Comparison of ENCODE assay signal across 21 cellular contexts in genomic region chr5:114957384-114957783, GRCh38.
DNase-seq lines count a peak whose midpoint lies in the region; ATAC-seq and TF ChIP-seq lines count a peak whose summit lies in the region.
"Had no signal": no experiment of that assay in that cellular context is flagged by ENCODE, and none has a peak within 500 bp of the region (broad histone marks: within the 10 kb centered on the region; RNA-seq: fewer than 3 reads in every experiment).

No MANE protein-coding gene starts in this region.

- no peak for TF ChIP-seq CTCF in endodermal cell (conservative IDR thresholded peaks at IDR 0.05)

- H3K27me3 Mint-ChIP-seq in stimulated activated memory B cell treated with anti-CD40 and anti-IgM and Interleukin-4, amounts not matched to agents 10 μg/mL and 1 μg/mL and 100 μg/mL, for 72 hours = no peaks in the 10 kb centered on the region
- no peaks in the 10 kb centered on the region for H3K27me3 Mint-ChIP-seq in endodermal cell (ENCODE audit: insufficient read depth)
- H3K27me3 Mint-ChIP-seq: activated CD8-positive, alpha-beta memory T cell treated with anti-CD3 and anti-CD28 coated beads, Interleukin-2, amount 10 ng/mL, durations not matched to agents 7 days and 5 days had no signal

- no peak for DNase-seq in mesenteric fat pad (ENCODE audit: low spot score)
- DNase-seq in endodermal cell = no peak
- DNase-seq in HK-2 (ENCODE audit: unreplicated experiment) = no peak
- DNase-seq: activated CD8-positive, alpha-beta memory T cell treated with anti-CD3 and anti-CD28 coated beads, Interleukin-2, amount 10 ng/mL, durations not matched to agents 7 days and 5 days; effector CD4-positive, alpha-beta T cell; Kasumi-1; NCI-H187; NCI-H526 treated with DMSO at 0.1 percent for 48 hours; nephron progenitor cell; retina; SW 1271; testis; WERI-Rb-1 had no signal

- no peaks in the 10 kb centered on the region for H3K27me3 ChIP-seq in endodermal cell (ENCODE audit: control insufficient read depth, insufficient read depth, low read length, poor library complexity, severe bottlenecking)
- H3K27me3 ChIP-seq: testis had no signal

- H3K4me1 ChIP-seq in endodermal cell (ENCODE audit: control insufficient read depth, insufficient read depth, low read length) = no peaks in the 10 kb centered on the region
- H3K4me1 ChIP-seq: testis had no signal

- H3K27ac Mint-ChIP-seq in stimulated activated memory B cell treated with anti-CD40 and anti-IgM and Interleukin-4, amounts not matched to agents 10 μg/mL and 1 μg/mL and 100 μg/mL, for 72 hours = peak overlapping the region; percentile 27
- no peak overlapping the region for H3K27ac Mint-ChIP-seq in endodermal cell
- H3K27ac Mint-ChIP-seq: activated CD8-positive, alpha-beta memory T cell treated with anti-CD3 and anti-CD28 coated beads, Interleukin-2, amount 10 ng/mL, durations not matched to agents 7 days and 5 days; activated naive CD4-positive, alpha-beta T cell treated with anti-CD3 and anti-CD28 coated beads, Interleukin-2, amount 50 U/mL, for 24 hours; nephron progenitor cell had no signal

- peaks cover 58% of the 10 kb centered on the region for H3K4me1 Mint-ChIP-seq in stimulated activated memory B cell treated with anti-CD40 and anti-IgM and Interleukin-4, amounts not matched to agents 10 μg/mL and 1 μg/mL and 100 μg/mL, for 72 hours
- no peaks in the 10 kb centered on the region for H3K4me1 Mint-ChIP-seq in endodermal cell
- H3K4me1 Mint-ChIP-seq: activated CD8-positive, alpha-beta memory T cell treated with anti-CD3 and anti-CD28 coated beads, Interleukin-2, amount 10 ng/mL, durations not matched to agents 7 days and 5 days; activated naive CD4-positive, alpha-beta T cell treated with anti-CD3 and anti-CD28 coated beads, Interleukin-2, amount 50 U/mL, for 24 hours; nephron progenitor cell had no signal

- H3K27ac ChIP-seq in endodermal cell (ENCODE audit: low read depth, low read length) = no peak overlapping the region
- H3K27ac ChIP-seq: HL-60, testis, WERI-Rb-1 had no signal

- no peaks in the 10 kb centered on the region for H3K36me3 Mint-ChIP-seq in stimulated activated memory B cell treated with anti-CD40 and anti-IgM and Interleukin-4, amounts not matched to agents 10 μg/mL and 1 μg/mL and 100 μg/mL, for 72 hours
- H3K36me3 Mint-ChIP-seq in endodermal cell (ENCODE audit: low read depth) = no peaks in the 10 kb centered on the region
- H3K36me3 Mint-ChIP-seq: activated CD8-positive, alpha-beta memory T cell treated with anti-CD3 and anti-CD28 coated beads, Interleukin-2, amount 10 ng/mL, durations not matched to agents 7 days and 5 days; activated naive CD4-positive, alpha-beta T cell treated with anti-CD3 and anti-CD28 coated beads, Interleukin-2, amount 50 U/mL, for 24 hours had no signal

- ATAC-seq in GM18873 (IDR thresholded peaks at IDR 0.05; ENCODE audit: low FRiP score, unreplicated experiment) = peak; percentile 94
- peak; percentile 78 for ATAC-seq in GM21619 (IDR thresholded peaks at IDR 0.05; ENCODE audit: unreplicated experiment)
- ATAC-seq in HG03460 (IDR thresholded peaks at IDR 0.05; ENCODE audit: unreplicated experiment) = peak; percentile 68
- peak; percentile 76 for ATAC-seq in stimulated activated memory B cell treated with anti-CD40 and anti-IgM and Interleukin-4, amounts not matched to agents 10 μg/mL and 1 μg/mL and 100 μg/mL, for 72 hours
- ATAC-seq: activated CD8-positive, alpha-beta memory T cell treated with anti-CD3 and anti-CD28 coated beads, Interleukin-2, amount 10 ng/mL, durations not matched to agents 7 days and 5 days; left lobe of liver; Panc1 had no signal

- no peaks in the 10 kb centered on the region for H3K9me3 ChIP-seq in endodermal cell (ENCODE audit: control insufficient read depth, low read length)
- H3K9me3 ChIP-seq: testis had no signal

- H3K9me3 Mint-ChIP-seq in stimulated activated memory B cell treated with anti-CD40 and anti-IgM and Interleukin-4, amounts not matched to agents 10 μg/mL and 1 μg/mL and 100 μg/mL, for 72 hours = peaks cover 20% of the 10 kb centered on the region
- H3K9me3 Mint-ChIP-seq in endodermal cell = peaks cover 15% of the 10 kb centered on the region
- H3K9me3 Mint-ChIP-seq: activated naive CD4-positive, alpha-beta T cell treated with anti-CD3 and anti-CD28 coated beads, Interleukin-2, amount 50 U/mL, for 24 hours; nephron progenitor cell had no signal

- no peak overlapping the region for H3K4me3 Mint-ChIP-seq in stimulated activated memory B cell treated with anti-CD40 and anti-IgM and Interleukin-4, amounts not matched to agents 10 μg/mL and 1 μg/mL and 100 μg/mL, for 72 hours
- no peak overlapping the region for H3K4me3 Mint-ChIP-seq in endodermal cell
- H3K4me3 Mint-ChIP-seq: activated CD8-positive, alpha-beta memory T cell treated with anti-CD3 and anti-CD28 coated beads, Interleukin-2, amount 10 ng/mL, durations not matched to agents 7 days and 5 days; activated naive CD4-positive, alpha-beta T cell treated with anti-CD3 and anti-CD28 coated beads, Interleukin-2, amount 50 U/mL, for 24 hours; nephron progenitor cell had no signal

- WGBS in endodermal cell (ENCODE audit: insufficient coverage in 1 of 2, insufficient read length in 1 of 2), 2 experiments = 90% methylated on average over 7 of the region's 7 CpGs; no CpG with 5 or more reads in 1 of the 2 experiments

- H3K36me3 ChIP-seq in endodermal cell (ENCODE audit: control insufficient read depth, insufficient read depth, low read length) = no peaks in the 10 kb centered on the region
- H3K36me3 ChIP-seq: WERI-Rb-1 had no signal

- no peak overlapping the region for H3K9ac ChIP-seq in endodermal cell (ENCODE audit: extremely low read depth, low read length, poor library complexity, severe bottlenecking)

- no peak overlapping the region for H3K4me3 ChIP-seq in endodermal cell (ENCODE audit: low read length)
- H3K4me3 ChIP-seq: testis had no signal
